In the genomic region with DNA sequence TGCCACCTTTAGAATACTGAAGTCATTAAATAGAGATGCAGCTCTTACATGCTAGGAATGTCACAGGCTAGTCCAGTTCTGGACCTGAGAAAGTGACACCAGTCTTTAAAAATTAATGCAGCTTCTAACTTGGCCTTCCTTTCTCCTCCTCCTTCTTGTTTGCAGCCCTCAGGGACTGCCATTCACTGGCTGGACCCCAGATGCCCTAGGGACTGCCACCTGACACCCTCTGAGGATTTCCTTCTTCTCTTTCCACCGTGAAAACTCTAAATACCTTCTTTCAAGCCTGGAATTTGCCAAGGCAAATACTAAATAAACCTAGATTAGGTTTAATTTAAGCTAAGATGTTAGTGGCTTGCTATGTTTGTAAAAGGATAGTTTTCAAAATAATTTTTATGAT, we compare ENCODE assay signal across 29 cellular contexts.
"Had no signal": no experiment of that assay in that cellular context is flagged by ENCODE, and none has a peak within 500 bp of the region (broad histone marks: within the 10 kb centered on the region; RNA-seq: fewer than 3 reads in every experiment).

No MANE protein-coding gene starts in this region.

- H3K9me3 Mint-ChIP-seq: activated B cell treated with CpG ODN at 0.5 μM for 24 hours had no signal

- H3K4me2 ChIP-seq: PC-9 had no signal

- DNase-seq: activated B cell treated with CpG ODN at 0.5 μM for 24 hours; activated CD4-positive, alpha-beta memory T cell treated with anti-CD3 and anti-CD28 coated beads for 36 hours; activated CD4-positive, alpha-beta T cell treated with anti-CD3 and anti-CD28 coated beads for 4 hours; activated CD4-positive, alpha-beta T cell treated with anti-CD3 and anti-CD28 coated beads, Interleukin-2, amount 50 U/mL, for 1 hour; activated CD4-positive, CD25-positive, alpha-beta regulatory T cell treated with anti-CD3 and anti-CD28 coated beads, Interleukin-2, amount 50 U/mL, for 72 hours; activated CD8-positive, alpha-beta memory T cell treated with anti-CD3 and anti-CD28 coated beads, Interleukin-2, amount 50 U/mL, for 4 hours; activated naive CD4-positive, alpha-beta T cell treated with anti-CD3 and anti-CD28 coated beads, Interleukin-2, amount 10 ng/mL, durations not matched to agents 7 days and 5 days; activated naive CD8-positive, alpha-beta T cell treated with anti-CD3 and anti-CD28 coated beads, Interleukin-2, amount 50 U/mL, for 24 hours; activated T-cell treated with anti-CD3 and anti-CD28 coated beads for 4 hours; activated T-cell treated with anti-CD3 and anti-CD28 coated beads, Interleukin-2, amount 50 U/mL, for 4 hours; anterior cingulate cortex; caudate nucleus; cerebellar nuclear complex; NCI-H1092 treated with DMSO at 0.1 percent for 48 hours; NCI-H1417 treated with DMSO at 0.1 percent for 48 hours; NCI-H1694; NCI-H1930; NCI-H2081 treated with DMSO at 0.1 percent for 48 hours; NCI-H226; NCI-H446 treated with DMSO at 0.1 percent for 48 hours; PC-9; SIG-M5; T1000 had no signal

- H3K4me3 ChIP-seq: K562, PC-9 had no signal

- H3K36me3 Mint-ChIP-seq: activated CD4-positive, alpha-beta memory T cell treated with anti-CD3 and anti-CD28 coated beads for 36 hours; activated naive CD4-positive, alpha-beta T cell treated with anti-CD3 and anti-CD28 coated beads, Interleukin-2, amount 10 ng/mL, durations not matched to agents 7 days and 5 days; activated naive CD8-positive, alpha-beta T cell; brain had no signal

- H3K27me3 Mint-ChIP-seq: activated B cell treated with CpG ODN at 0.5 μM for 24 hours; activated CD4-positive, alpha-beta memory T cell treated with anti-CD3 and anti-CD28 coated beads for 36 hours; activated naive CD4-positive, alpha-beta T cell treated with anti-CD3 and anti-CD28 coated beads, Interleukin-2, amount 10 ng/mL, durations not matched to agents 7 days and 5 days; activated naive CD8-positive, alpha-beta T cell; activated naive CD8-positive, alpha-beta T cell treated with anti-CD3 and anti-CD28 coated beads, Interleukin-2, amount 50 U/mL, for 24 hours; brain had no signal

- H3K27ac ChIP-seq: PC-9, RWPE1 had no signal

- ATAC-seq: activated naive CD8-positive, alpha-beta T cell treated with anti-CD3 and anti-CD28 coated beads, Interleukin-2, amount 50 U/mL, for 24 hours; activated T-cell treated with anti-CD3 and anti-CD28 coated beads, Interleukin-2, amount 50 U/mL, for 4 hours; K562; Right ventricle myocardium inferior had no signal

- H3K4me3 Mint-ChIP-seq: activated B cell treated with CpG ODN at 0.5 μM for 24 hours; activated CD4-positive, alpha-beta memory T cell treated with anti-CD3 and anti-CD28 coated beads for 36 hours; activated naive CD4-positive, alpha-beta T cell treated with anti-CD3 and anti-CD28 coated beads, Interleukin-2, amount 10 ng/mL, durations not matched to agents 7 days and 5 days; activated naive CD8-positive, alpha-beta T cell; activated naive CD8-positive, alpha-beta T cell treated with anti-CD3 and anti-CD28 coated beads, Interleukin-2, amount 50 U/mL, for 24 hours; activated T-cell treated with anti-CD3 and anti-CD28 coated beads, Interleukin-2, amount 50 U/mL, for 4 hours; activated T-helper 1 cell treated with anti-CD3 and anti-CD28 coated beads, Interleukin-12 subunit alpha, Interleukin-12 subunit beta, Interleukin-2, Interleukin-4 antibody, amounts not matched to agents 30 ng/mL and 10 ng/mL and 1 ng/mL, durations not matched to agents 14 hours and 24 hours and 36 hours; brain had no signal

- H3K27ac Mint-ChIP-seq: activated B cell treated with CpG ODN at 0.5 μM for 24 hours; activated CD4-positive, alpha-beta memory T cell treated with anti-CD3 and anti-CD28 coated beads for 36 hours; activated naive CD4-positive, alpha-beta T cell treated with anti-CD3 and anti-CD28 coated beads, Interleukin-2, amount 10 ng/mL, durations not matched to agents 7 days and 5 days; activated naive CD8-positive, alpha-beta T cell; activated naive CD8-positive, alpha-beta T cell treated with anti-CD3 and anti-CD28 coated beads, Interleukin-2, amount 50 U/mL, for 24 hours; activated T-helper 1 cell treated with anti-CD3 and anti-CD28 coated beads, Interleukin-12 subunit alpha, Interleukin-12 subunit beta, Interleukin-2, Interleukin-4 antibody, amounts not matched to agents 30 ng/mL and 10 ng/mL and 1 ng/mL, durations not matched to agents 14 hours and 24 hours and 36 hours; brain had no signal

- H3K4me1 Mint-ChIP-seq: activated B cell treated with CpG ODN at 0.5 μM for 24 hours; activated naive CD4-positive, alpha-beta T cell treated with anti-CD3 and anti-CD28 coated beads, Interleukin-2, amount 10 ng/mL, durations not matched to agents 7 days and 5 days; activated naive CD8-positive, alpha-beta T cell treated with anti-CD3 and anti-CD28 coated beads, Interleukin-2, amount 50 U/mL, for 24 hours; brain had no signal

- H2AFZ ChIP-seq: PC-9 had no signal
